8 cellular contexts compared by ENCODE assay signal in the genomic region with DNA sequence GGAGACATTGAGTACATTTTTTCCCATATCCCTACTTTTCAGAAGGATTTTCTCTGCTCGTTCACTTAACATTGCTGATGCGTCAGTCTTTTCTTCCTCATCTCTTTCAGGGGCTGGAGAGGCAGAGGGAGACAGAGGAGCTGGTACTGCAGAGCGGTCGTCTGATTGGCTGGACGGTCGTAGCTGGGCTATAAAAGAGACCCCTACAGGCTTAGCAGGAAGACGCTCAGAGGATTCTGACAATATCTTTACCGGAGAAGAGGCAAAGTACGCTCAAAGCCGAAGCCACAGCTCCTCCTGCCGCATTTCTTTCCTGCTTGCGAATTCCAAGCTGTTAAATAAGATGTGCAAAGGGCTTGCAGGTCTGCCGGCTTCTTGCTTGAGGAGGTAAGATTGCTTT. TPM values are rescaled to one million over a fixed set of nuclear protein-coding genes. Genes with fewer than 3 reads are reported as not detected.
A peak's percentile ranks its signal among the peaks of the same experiment; 100 is the strongest.
DNase-seq lines count a peak whose midpoint lies in the region; ATAC-seq and TF ChIP-seq lines count a peak whose summit lies in the region.

A gene (plus strand): TSS at position 220 of the 400 bp plus-strand sequence. CDS start 124 bp downstream, at position 344.

- no peaks in the 10 kb centered on the region for H3K9me3 ChIP-seq in AG04450 (ENCODE audit: control insufficient read depth, insufficient read depth, low read length)
- H3K9me3 ChIP-seq in iPS-20b (ENCODE audit: insufficient read depth, low read depth, low read length): no peaks in the 10 kb centered on the region
- no peaks in the 10 kb centered on the region for H3K9me3 ChIP-seq in skeletal muscle tissue (ENCODE audit: control insufficient read depth in 3 of 3, low read length in 3 of 3)

- ATAC-seq in activated naive CD8-positive, alpha-beta T cell treated with anti-CD3 and anti-CD28 coated beads, Interleukin-2, amount 50 U/mL, for 24 hours: no peak

- DNase-seq in AG04450 (ENCODE audit: low read depth, low spot score) (peak; percentile 93), NAMALWA (ENCODE audit: low spot score) (peak; percentile 37), MCF 10A (ENCODE audit: unreplicated experiment) (peak; percentile 34), HuH-7 (ENCODE audit: low spot score) (no peak), GM19240 (ENCODE audit: insufficient read length, low spot score) (no peak)
- DNase-seq in activated naive CD8-positive, alpha-beta T cell treated with anti-CD3 and anti-CD28 coated beads, Interleukin-2, amount 50 U/mL, for 24 hours: no peak

- TF ChIP-seq CTCF in AG04450 (IDR thresholded peaks at IDR 0.05; ENCODE audit: low read depth, low read length) (peak; percentile 88), MCF 10A (IDR thresholded peaks at IDR 0.05; ENCODE audit: unreplicated experiment) (no peak)

- no peaks in the 10 kb centered on the region for H3K9me3 Mint-ChIP-seq in MCF 10A (ENCODE audit: unreplicated experiment)
- H3K9me3 Mint-ChIP-seq in activated naive CD8-positive, alpha-beta T cell treated with anti-CD3 and anti-CD28 coated beads, Interleukin-2, amount 50 U/mL, for 24 hours: no peaks in the 10 kb centered on the region

- CTCF ChIA-PET in AG04450 (lab: Charles Lee): interaction anchor here (0.6 to 9.1 kb wide), 44 partner anchors 12 to 377 kb away, joined by 3 to 260 read pairs (median 4); a partner anchor contains a TSS
- CTCF ChIA-PET in MCF 10A (lab: Yijun Ruan, JAX): interaction anchor here (0.6 to 8.3 kb wide), 17 partner anchors 9 to 1680 kb away, joined by 3 to 148 read pairs (median 5); a partner anchor contains a TSS

- H3K9ac ChIP-seq in iPS-20b (ENCODE audit: low read depth, low read length) (no peak within 1 kb of the TSS; the same call in 1 of the 2 replicates), skeletal muscle tissue (ENCODE audit: low read depth in 1 of 3, low read length in 3 of 3) (peak within 1 kb of the TSS in 1 of 3 donors; percentile 27)

- H3K4me1 ChIP-seq in iPS-20b (ENCODE audit: insufficient read depth, low read length): peaks cover 8% of the 10 kb centered on the region; the same call in 1 of the 2 replicates
- H3K4me1 ChIP-seq in skeletal muscle tissue (ENCODE audit: control insufficient read depth in 3 of 3, insufficient read depth in 3 of 3, low read length in 3 of 3): peaks cover 0 to 8% (median 4%) of the 10 kb centered on the region in 3 donors

- H3K27ac Mint-ChIP-seq in MCF 10A (ENCODE audit: low read depth, unreplicated experiment): no peak within 1 kb of the TSS
- H3K27ac Mint-ChIP-seq in activated naive CD8-positive, alpha-beta T cell treated with anti-CD3 and anti-CD28 coated beads, Interleukin-2, amount 50 U/mL, for 24 hours: no peak within 1 kb of the TSS

- H3K36me3 Mint-ChIP-seq in MCF 10A (ENCODE audit: insufficient read depth, unreplicated experiment): no peaks in the 10 kb centered on the region
- H3K36me3 Mint-ChIP-seq in activated naive CD8-positive, alpha-beta T cell treated with anti-CD3 and anti-CD28 coated beads, Interleukin-2, amount 50 U/mL, for 24 hours (ENCODE audit: low read depth): no peaks in the 10 kb centered on the region

- peaks cover 69% of the 10 kb centered on the region for H3K27me3 Mint-ChIP-seq in MCF 10A (ENCODE audit: insufficient read depth, unreplicated experiment)
- peaks cover 38% of the 10 kb centered on the region for H3K27me3 Mint-ChIP-seq in activated naive CD8-positive, alpha-beta T cell treated with anti-CD3 and anti-CD28 coated beads, Interleukin-2, amount 50 U/mL, for 24 hours

- POLR2A ChIA-PET in AG04450 (lab: Yijun Ruan, JAX) (interaction anchor here (0.6 to 1.2 kb wide), 6 partner anchors 163 to 253 kb away, joined by 3 to 7 read pairs (median 4); a partner anchor contains a TSS), MCF 10A (lab: Yijun Ruan, JAX) (no interaction called here)

- intact Hi-C loops in MCF 10A (cut with micrococcal nuclease): loop anchor here (1.0 kb wide), 1 partner anchor 191 kb away; no protein-coding TSS in a partner anchor

- no TSS peak for BruUV-seq in MCF 10A (replicated peaks; lab: Mats Ljungman, UMichigan)

- peaks cover 5% of the 10 kb centered on the region for H3K4me1 Mint-ChIP-seq in MCF 10A (ENCODE audit: insufficient read depth, unreplicated experiment)
- no peaks in the 10 kb centered on the region for H3K4me1 Mint-ChIP-seq in activated naive CD8-positive, alpha-beta T cell treated with anti-CD3 and anti-CD28 coated beads, Interleukin-2, amount 50 U/mL, for 24 hours

- H3K4me3 Mint-ChIP-seq in MCF 10A (ENCODE audit: unreplicated experiment): no peak within 1 kb of the TSS
- no peak within 1 kb of the TSS for H3K4me3 Mint-ChIP-seq in activated naive CD8-positive, alpha-beta T cell treated with anti-CD3 and anti-CD28 coated beads, Interleukin-2, amount 50 U/mL, for 24 hours

- H3K27me3 ChIP-seq in AG04450 (ENCODE audit: control insufficient read depth, insufficient read depth, low read length) (no peaks in the 10 kb centered on the region), iPS-20b (ENCODE audit: insufficient read depth, low read length) (no peaks in the 10 kb centered on the region), skeletal muscle tissue (ENCODE audit: control insufficient read depth in 3 of 3, insufficient read depth in 3 of 3, low read length in 3 of 3) (peaks cover 0 to 6% (median 0%) of the 10 kb centered on the region in 3 donors)

- H3K27ac ChIP-seq in AG04450 (ENCODE audit: low read depth, low read length) (no peak within 1 kb of the TSS), iPS-20b (ENCODE audit: low read length) (no peak within 1 kb of the TSS), skeletal muscle tissue (ENCODE audit: low read depth, low read length) (no peak within 1 kb of the TSS)

- no peaks in the 10 kb centered on the region for H3K36me3 ChIP-seq in iPS-20b (ENCODE audit: insufficient read depth, low read depth, low read length)
- no peaks in the 10 kb centered on the region for H3K36me3 ChIP-seq in skeletal muscle tissue (ENCODE audit: control insufficient read depth in 3 of 3, insufficient read depth in 3 of 3, low read length in 3 of 3)

- peak within 1 kb of the TSS; percentile 54 for H3K4me3 ChIP-seq in AG04450 (ENCODE audit: low read depth, low read length)
- peak within 1 kb of the TSS; percentile 46 for H3K4me3 ChIP-seq in iPS-20b (ENCODE audit: low read length)
- H3K4me3 ChIP-seq in skeletal muscle tissue (ENCODE audit: low read length in 3 of 3): peak within 1 kb of the TSS; percentile 0 to 46 (median 11)

RNA-seq across cellular contexts. Expression of the gene that starts here (rescaled TPM):
- 20.2 and 22.0 TPM in 2 replicates for polyA plus RNA-seq in AG04450 (2011; rRNA removed)
- 6.9 and 9.9 TPM in 2 replicates for polyA minus RNA-seq in AG04450 (2011; rRNA and poly(A)+ RNA removed)
- total RNA-seq in MCF 10A (2022) (0.28 TPM in 1 of 2 replicates, not detected in the other), skeletal muscle tissue (3.7 TPM)

Comparison
In these comparisons a context has a peak if more than half of its experiments do, and no peak if none do; other contexts are left out.
1. Peak in DNase-seq in MCF 10A; RNA of the gene not detected or under 1 TPM.
2. DNase-seq: peak in AG04450 (single experiment) and NAMALWA (single experiment); none in HuH-7 (single experiment), activated naive CD8-positive, alpha-beta T cell treated with anti-CD3 and anti-CD28 coated beads, Interleukin-2, amount 50 U/mL, for 24 hours (single experiment) and GM19240 (single experiment).
3. Peak in every context shown above with its lines, with median percentiles within 50 percentile points of each other: H3K4me3 ChIP-seq.